In the genomic region with DNA sequence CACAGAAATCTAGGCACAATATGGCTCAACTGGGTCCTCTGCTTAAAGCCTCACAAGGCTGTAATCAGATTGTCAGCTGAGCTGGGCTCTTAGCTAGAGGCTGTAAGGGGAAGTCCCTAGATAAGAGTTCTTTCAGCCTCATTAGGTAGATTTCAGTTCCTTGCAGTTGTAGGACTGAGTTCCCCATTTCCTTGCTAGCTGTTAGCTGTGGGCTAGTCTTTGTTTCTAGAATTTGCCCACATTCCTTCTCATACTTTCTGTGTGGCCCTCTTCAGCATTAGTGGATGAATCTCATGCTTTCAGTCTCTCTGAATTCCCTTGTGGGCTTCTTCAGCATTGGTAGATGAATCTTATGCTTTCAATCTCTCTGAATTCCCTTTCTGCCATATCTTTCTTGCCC, we compare ENCODE assay signal across 15 cellular contexts.
DNase-seq lines count a peak whose midpoint lies in the region; ATAC-seq and TF ChIP-seq lines count a peak whose summit lies in the region.
"Had no signal": no experiment of that assay in that cellular context is flagged by ENCODE, and none has a peak within 500 bp of the region (broad histone marks: within the 10 kb centered on the region; RNA-seq: fewer than 3 reads in every experiment).

No MANE protein-coding gene starts in this region.

- H3K27ac ChIP-seq in ascending aorta (no peak overlapping the region), heart left ventricle (no peak overlapping the region), esophagus squamous epithelium (no peak overlapping the region)

- TF ChIP-seq CTCF in ascending aorta (IDR thresholded peaks at IDR 0.05): no peak
- TF ChIP-seq CTCF in heart left ventricle (IDR thresholded peaks at IDR 0.05): no peak
- TF ChIP-seq CTCF in esophagus squamous epithelium (IDR thresholded peaks at IDR 0.05): no peak

- ATAC-seq in GM19025 (IDR thresholded peaks at IDR 0.05; ENCODE audit: low read depth, unreplicated experiment): peak; percentile 76
- ATAC-seq in HG02588 (IDR thresholded peaks at IDR 0.05; ENCODE audit: unreplicated experiment): peak; percentile 88
- peak; percentile 62 for ATAC-seq in HG03439 (IDR thresholded peaks at IDR 0.05; ENCODE audit: unreplicated experiment)
- ATAC-seq in heart left ventricle: no peak
- ATAC-seq: HCT116, Panc1 had no signal

- TF ChIP-seq POLR2A in erythroblast (IDR thresholded peaks at IDR 0.05; ENCODE audit: low read length) (no peak), heart left ventricle (IDR thresholded peaks at IDR 0.05) (no peak), esophagus squamous epithelium (IDR thresholded peaks at IDR 0.05) (no peak)

- H3K9me3 ChIP-seq in ascending aorta (peaks cover 5 to 14% of the 10 kb centered on the region in 2 donors), heart left ventricle (peaks cover 0 to 25% (median 17%) of the 10 kb centered on the region in 12 donors), esophagus squamous epithelium (peaks cover 0 to 24% (median 13%) of the 10 kb centered on the region in 3 donors)

- H3K27me3 ChIP-seq in ascending aorta (no peaks in the 10 kb centered on the region), heart left ventricle (no peaks in the 10 kb centered on the region), esophagus squamous epithelium (no peaks in the 10 kb centered on the region)

- H3K4me1 ChIP-seq in ascending aorta (no peaks in the 10 kb centered on the region), heart left ventricle (no peaks in the 10 kb centered on the region), esophagus squamous epithelium (no peaks in the 10 kb centered on the region)

- intact Hi-C loops in ascending aorta (cut with DNase I): no loop called here
- intact Hi-C loops in heart left ventricle (cut with DNase I): no loop called here
- intact Hi-C loops in esophagus squamous epithelium (cut with DNase I): no loop called here

- H3K36me3 ChIP-seq in ascending aorta (peaks cover 10 to 32% of the 10 kb centered on the region in 2 donors), heart left ventricle (peaks cover 0 to 61% (median 46%) of the 10 kb centered on the region in 9 donors), esophagus squamous epithelium (peaks cover 0 to 67% (median 0%) of the 10 kb centered on the region in 3 donors)

- H3K4me3 ChIP-seq in ascending aorta (no peak overlapping the region), heart left ventricle (no peak overlapping the region), esophagus squamous epithelium (no peak overlapping the region)

- DNase-seq in erythroblast (lab: John Stamatoyannopoulos, UW): peak; percentile 31 to 67
- no peak for DNase-seq in COR-L47 (lab: John Stamatoyannopoulos, UW)
- DNase-seq in ascending aorta (ENCODE audit: low spot score in 2 of 2): no peak
- no peak for DNase-seq in heart left ventricle
- DNase-seq in esophagus squamous epithelium (lab: John Stamatoyannopoulos, UW): no peak
- DNase-seq: activated naive CD8-positive, alpha-beta T cell treated with anti-CD3 and anti-CD28 coated beads for 36 hours; effector CD8-positive, alpha-beta T cell; naive B cell; NCI-H1436; substantia nigra had no signal

Comparison
In these comparisons a context has a peak if more than half of its experiments do, and no peak if none do; other contexts are left out.
1. ATAC-seq: peak in GM19025 (single experiment), HG02588 (single experiment) and HG03439 (single experiment); none in heart left ventricle (0 of 4).
2. DNase-seq: peak in erythroblast (2 of 2); none in COR-L47 (single experiment), ascending aorta (0 of 2), heart left ventricle (0 of 5) and esophagus squamous epithelium (single experiment).